ENCODE assay signal across 8 cellular contexts in the genomic region with DNA sequence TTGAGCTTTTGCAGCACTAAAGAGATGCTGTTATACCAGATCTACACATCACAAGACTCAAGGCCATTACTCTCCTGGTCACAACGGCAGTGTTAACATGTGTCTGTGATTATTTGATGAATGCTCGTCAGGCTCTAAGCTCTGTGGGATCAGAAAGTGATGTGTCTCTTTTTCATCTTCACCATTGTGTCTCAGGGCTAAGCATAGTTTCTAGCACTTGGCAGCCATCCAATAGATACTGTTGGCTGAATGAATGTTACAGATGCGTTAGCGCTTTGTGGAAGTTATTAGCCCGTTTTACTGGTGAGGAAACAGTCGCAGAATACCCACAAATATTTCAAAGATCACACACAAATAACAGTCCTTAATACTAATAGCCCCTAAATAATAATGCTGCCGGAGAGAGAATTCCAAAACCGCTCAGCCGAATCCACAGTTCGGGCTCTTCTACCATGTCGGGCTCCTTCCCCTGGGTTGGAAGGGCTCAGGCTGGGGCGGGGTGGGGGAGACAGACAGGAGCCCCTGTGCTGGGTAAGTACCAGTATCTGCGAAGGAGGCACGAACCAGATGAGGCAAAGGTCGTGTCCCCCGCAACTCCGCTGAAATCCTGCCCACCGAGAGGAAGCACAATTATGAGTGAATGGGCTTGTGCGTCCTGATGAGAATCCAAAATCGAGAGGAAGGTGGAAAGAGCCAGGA. TPM values are rescaled to one million over a fixed set of nuclear protein-coding genes. Genes with fewer than 3 reads are reported as not detected.
DNase-seq lines count a peak whose midpoint lies in the region; ATAC-seq and TF ChIP-seq lines count a peak whose summit lies in the region.

No MANE protein-coding gene starts in this region.

- no peaks in the 10 kb centered on the region for H3K9me3 ChIP-seq in BLaER1 treated with 17β-estradiol and CSF1 and Interleukin-3, amounts not matched to agents 10 nM and 100 nM (replicated peaks in 1 of 11)
- H3K9me3 ChIP-seq in Karpas-422 (ENCODE audit: low read length), result no peaks in the 10 kb centered on the region
- no peaks in the 10 kb centered on the region for H3K9me3 ChIP-seq in mammary epithelial cell (replicated peaks; ENCODE audit: insufficient read depth, low read length)
- no peaks in the 10 kb centered on the region for H3K9me3 ChIP-seq in mucosa of stomach (ENCODE audit: control insufficient read depth, low read length)

- DNase-seq in Karpas-422, result no peak
- no peak for DNase-seq in mammary epithelial cell
- no peak for DNase-seq in HuH-7.5 (ENCODE audit: low spot score)
- DNase-seq in AG08396 (ENCODE audit: low spot score), result no peak

- no TSS peak for BruUV-seq in mammary epithelial cell (replicated peaks; lab: Mats Ljungman, UMichigan)

- no peaks in the 10 kb centered on the region for H3K9me2 ChIP-seq in Karpas-422 (replicated peaks; ENCODE audit: insufficient read depth, low read length)

- H3K4me2 ChIP-seq in BLaER1 treated with 17β-estradiol and CSF1 and Interleukin-3, amounts not matched to agents 10 nM and 100 nM, result peak overlapping the region; percentile 84 to 100 (median 96)
- H3K4me2 ChIP-seq in Karpas-422 (ENCODE audit: low read depth, low read length, poor library complexity, severe bottlenecking), result peak overlapping the region; percentile 84
- H3K4me2 ChIP-seq in mammary epithelial cell (ENCODE audit: insufficient read depth, low read depth, low read length), result peak overlapping the region; percentile 88

- H3K27ac ChIP-seq in BLaER1 treated with 17β-estradiol and CSF1 and Interleukin-3, amounts not matched to agents 10 nM and 100 nM, result no peak overlapping the region
- H3K27ac ChIP-seq in Karpas-422 (ENCODE audit: low read length) (no peak overlapping the region), mammary epithelial cell (ENCODE audit: insufficient read depth, low read depth, low read length) (no peak overlapping the region)

- dilution Hi-C loops in mammary epithelial cell (cut with HindIII; ENCODE audit: low sequenced_read_pairs), result loop anchor here (5.0 kb wide), 1 partner anchor 55 kb away; no protein-coding TSS in a partner anchor

- H3K4me3 ChIP-seq in BLaER1 treated with 17β-estradiol and CSF1 and Interleukin-3, amounts not matched to agents 10 nM and 100 nM, result peak overlapping the region in 4 of 10 experiments; percentile 59 to 75 (median 68); a peak in 4 of 20 replicates
- 0 out of 2 replicates have a peak overlapping the region, but pooled peaks have one; percentile 75 for H3K4me3 ChIP-seq in Karpas-422 (ENCODE audit: low read length)
- H3K4me3 ChIP-seq in mammary epithelial cell (replicated peaks in 1 of 3; ENCODE audit: insufficient read depth in 1 of 3, low read depth in 2 of 3, low read length in 3 of 3), result no peak overlapping the region
- peak overlapping the region; percentile 77 for H3K4me3 ChIP-seq in mucosa of stomach (ENCODE audit: low read length)

- intact Hi-C loops in mammary epithelial cell (cut with micrococcal nuclease), result no loop called here

- H3K9ac ChIP-seq in BLaER1 treated with 17β-estradiol and CSF1 and Interleukin-3, amounts not matched to agents 10 nM and 100 nM, result no peak overlapping the region
- H3K9ac ChIP-seq in Karpas-422 (ENCODE audit: low read length) (no peak overlapping the region), mammary epithelial cell (ENCODE audit: insufficient read depth, low read length) (no peak overlapping the region), mucosa of stomach (ENCODE audit: low read length) (no peak overlapping the region)

- no peak overlapping the region for H2AFZ ChIP-seq in Karpas-422 (ENCODE audit: low read length)
- H2AFZ ChIP-seq in mammary epithelial cell (ENCODE audit: low read depth, low read length), result peak overlapping the region; percentile 88

- TF ChIP-seq CTCF in mammary epithelial cell (conservative IDR thresholded peaks at IDR 0.05 in 1 of 2, IDR thresholded peaks at IDR 0.05 in 1 of 2; ENCODE audit: extremely low read depth in 1 of 2, insufficient read depth in 1 of 2, low read depth in 1 of 2, low read length in 2 of 2), result no peak

- CTCF ChIA-PET in mammary epithelial cell (lab: Charles Lee; ENCODE audit: low non-redundant PET), result no interaction called here

- ATAC-seq in HG03196 (IDR thresholded peaks at IDR 0.05; ENCODE audit: unreplicated experiment), result no peak
- no peak for ATAC-seq in HG02852 (IDR thresholded peaks at IDR 0.05; ENCODE audit: unreplicated experiment)

- WGBS in mammary epithelial cell (ENCODE audit: low coverage, missing lambda C conversion rate), result 49% methylated on average over 8 of the region's 20 CpGs

- H3K36me3 ChIP-seq in BLaER1 treated with 17β-estradiol and CSF1 and Interleukin-3, amounts not matched to agents 10 nM and 100 nM, result no peaks in the 10 kb centered on the region
- H3K36me3 ChIP-seq in Karpas-422 (ENCODE audit: insufficient read depth, low read length), result no peaks in the 10 kb centered on the region
- H3K36me3 ChIP-seq in mammary epithelial cell (ENCODE audit: insufficient read depth, low read length), result no peaks in the 10 kb centered on the region
- no peaks in the 10 kb centered on the region for H3K36me3 ChIP-seq in mucosa of stomach (ENCODE audit: control insufficient read depth, insufficient read depth, low read length)

- H4K20me1 ChIP-seq in BLaER1 treated with 17β-estradiol and CSF1 and Interleukin-3, amounts not matched to agents 10 nM and 100 nM, result no peaks in the 10 kb centered on the region; a peak in 1 of 22 replicates
- H4K20me1 ChIP-seq in Karpas-422 (ENCODE audit: insufficient read depth, low read depth, low read length) (no peaks in the 10 kb centered on the region), mammary epithelial cell (ENCODE audit: insufficient read depth, low read length) (no peaks in the 10 kb centered on the region)

- H3K27me3 ChIP-seq in BLaER1 treated with 17β-estradiol and CSF1 and Interleukin-3, amounts not matched to agents 10 nM and 100 nM, result peaks cover 0 to 16% (median 0%) of the 10 kb centered on the region in 11 experiments; a peak in 6 of 22 replicates
- H3K27me3 ChIP-seq in Karpas-422 (ENCODE audit: low read length) (0 out of 2 replicates have a peak, but pooled peaks cover 4% of the 10 kb centered on the region), mammary epithelial cell (ENCODE audit: insufficient read depth, low read length) (peaks cover 3% of the 10 kb centered on the region), mucosa of stomach (ENCODE audit: control insufficient read depth, insufficient read depth, low read length) (peaks cover 19% of the 10 kb centered on the region)

- H3K79me2 ChIP-seq in Karpas-422 (ENCODE audit: low read length) (no peaks in the 10 kb centered on the region), mammary epithelial cell (ENCODE audit: insufficient read depth, low read length) (no peaks in the 10 kb centered on the region)

- in situ Hi-C loops in mammary epithelial cell (cut with MboI; ENCODE audit: low sequenced_read_pairs in 2 of 2), result no loop called here

- H3K4me1 ChIP-seq in BLaER1 treated with 17β-estradiol and CSF1 and Interleukin-3, amounts not matched to agents 10 nM and 100 nM, result peaks cover 12 to 27% (median 20%) of the 10 kb centered on the region in 10 experiments
- H3K4me1 ChIP-seq in Karpas-422 (ENCODE audit: low read length) (peaks cover 13% of the 10 kb centered on the region), mammary epithelial cell (ENCODE audit: insufficient read depth, low read length) (peaks cover 13% of the 10 kb centered on the region), mucosa of stomach (ENCODE audit: control insufficient read depth, insufficient read depth, low read length) (peaks cover 13% of the 10 kb centered on the region)

RNA-seq across cellular contexts. Expression of gene FAM81A, which starts 1.1 kb away (rescaled TPM):
- total RNA-seq in Karpas-422 (2014; rRNA removed; shearing (Covaris generic); ENCODE audit: low replicate concordance), result 0.76 TPM in 1 of 2 replicates, not detected in the other
- 1 to 10 TPM in 1 of 2 donors, under 1 TPM in 1; 0.33 to 2.9 TPM for total RNA-seq in mammary epithelial cell
- 0.97 TPM for polyA plus RNA-seq in mammary epithelial cell
- polyA minus RNA-seq in mammary epithelial cell, result not detected

Comparison
In these comparisons a context has a peak if more than half of its experiments do, and no peak if none do; other contexts are left out.
1. H3K4me3 ChIP-seq: peak in Karpas-422 (single experiment) and mucosa of stomach (single experiment); none in mammary epithelial cell (0 of 3).
2. Peak in every context shown above with its lines, with median percentiles within 50 percentile points of each other: H3K4me2 ChIP-seq.